ENCODE assay signal across 13 cellular contexts in genomic region chr9:18799420-18799819, GRCh38.
"Had no signal": no experiment of that assay in that cellular context is flagged by ENCODE, and none has a peak within 500 bp of the region (broad histone marks: within the 10 kb centered on the region; RNA-seq: fewer than 3 reads in every experiment).

No MANE protein-coding gene starts in this region.

- H3K4me1 ChIP-seq: adrenal gland, pancreas had no signal

- H3K27me3 ChIP-seq: adrenal gland, dorsolateral prefrontal cortex, hepatocyte, pancreas, tibial artery had no signal

- H2AFZ ChIP-seq: hepatocyte had no signal

- ATAC-seq: pancreas; stimulated activated memory B cell treated with anti-CD40 and anti-IgM and Interleukin-4, amounts not matched to agents 10 μg/mL and 1 μg/mL and 100 μg/mL, for 72 hours had no signal

- H3K27ac ChIP-seq: adrenal gland, dorsolateral prefrontal cortex, hepatocyte, pancreas, tibial artery had no signal

- H3K4me3 ChIP-seq: adrenal gland, dorsolateral prefrontal cortex, hepatocyte, lung, pancreas, tibial artery had no signal

- H3K4me2 ChIP-seq: hepatocyte had no signal

- H3K9me3 ChIP-seq: adrenal gland, pancreas, tibial artery had no signal

- DNase-seq: activated CD4-positive, alpha-beta T cell treated with anti-CD3 and anti-CD28 coated beads, Interleukin-2, amount 50 U/mL, for 4 hours; activated CD4-positive, CD25-positive, alpha-beta regulatory T cell treated with anti-CD3 and anti-CD28 coated beads, Interleukin-2, amount 50 U/mL, for 72 hours; activated naive CD4-positive, alpha-beta T cell treated with anti-CD3 and anti-CD28 coated beads, Interleukin-2, amount 50 U/mL, for 16 hours; adrenal gland; endodermal cell; islet precursor cell; midbrain; pancreas; tibial artery had no signal

- H3K36me3 ChIP-seq: adrenal gland, pancreas, tibial artery had no signal

- H3K79me2 ChIP-seq: hepatocyte had no signal
